13 cellular contexts compared by ENCODE assay signal in the genomic region with DNA sequence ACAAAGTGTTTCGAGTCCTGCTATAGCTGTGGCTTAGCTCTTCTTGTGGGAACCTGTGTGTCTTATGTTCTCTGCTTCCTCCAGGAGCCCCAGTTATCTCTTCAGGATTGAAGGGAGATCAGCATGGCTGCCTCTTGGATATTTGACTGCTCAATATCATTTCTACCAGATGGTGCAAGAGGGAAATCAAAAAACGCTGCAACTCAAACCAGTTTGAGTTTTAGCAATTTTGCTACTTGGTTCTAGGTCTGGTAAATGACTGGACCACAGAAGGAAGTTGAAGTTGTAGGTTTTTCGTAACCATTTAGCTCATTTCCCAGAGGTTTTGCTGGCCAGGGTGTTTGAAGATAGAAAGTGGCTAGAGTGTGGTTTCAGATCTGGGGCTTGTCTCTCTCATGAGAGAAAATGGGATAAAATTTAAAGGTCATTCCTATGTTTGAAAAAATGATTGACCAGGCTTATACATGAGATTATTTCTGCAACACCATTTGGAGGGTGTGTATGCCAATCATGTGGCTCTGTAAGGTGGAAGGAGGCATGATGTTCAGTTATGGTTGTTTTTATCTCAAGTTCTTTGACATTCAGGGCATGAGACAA.
DNase-seq lines count a peak whose midpoint lies in the region; ATAC-seq and TF ChIP-seq lines count a peak whose summit lies in the region.
"Had no signal": no experiment of that assay in that cellular context is flagged by ENCODE, and none has a peak within 500 bp of the region (broad histone marks: within the 10 kb centered on the region; RNA-seq: fewer than 3 reads in every experiment).

No MANE protein-coding gene starts in this region.

- H3K4me2 ChIP-seq in GM23248 (ENCODE audit: unreplicated experiment) (no peak overlapping the region), MM.1S (ENCODE audit: low read depth, low read length) (no peak overlapping the region)

- no peaks in the 10 kb centered on the region for H3K27me3 Mint-ChIP-seq in activated naive CD4-positive, alpha-beta T cell treated with anti-CD3 and anti-CD28 coated beads, Interleukin-2, amount 10 ng/mL, durations not matched to agents 7 days and 5 days
- H3K27me3 Mint-ChIP-seq in activated naive CD4-positive, alpha-beta T cell treated with anti-CD3 and anti-CD28 coated beads for 36 hours (ENCODE audit: low read depth): no peaks in the 10 kb centered on the region

- H3K79me2 ChIP-seq in GM23248 (ENCODE audit: insufficient read depth) (no peaks in the 10 kb centered on the region), MM.1S (ENCODE audit: low read length) (no peaks in the 10 kb centered on the region)

- H2AFZ ChIP-seq in GM23248 (no peak overlapping the region), MM.1S (ENCODE audit: low read length) (no peak overlapping the region)

- intact Hi-C loops in activated naive CD4-positive, alpha-beta T cell treated with anti-CD3 and anti-CD28 coated beads for 36 hours (cut with micrococcal nuclease): no loop called here
- intact Hi-C loops in upper lobe of right lung (cut with DNase I): no loop called here

- ATAC-seq in HG03039 (IDR thresholded peaks at IDR 0.05; ENCODE audit: unreplicated experiment) (peak; percentile 60), upper lobe of right lung (peak; percentile 53)

- H3K4me1 Mint-ChIP-seq in activated naive CD4-positive, alpha-beta T cell treated with anti-CD3 and anti-CD28 coated beads, Interleukin-2, amount 10 ng/mL, durations not matched to agents 7 days and 5 days: peaks cover 22% of the 10 kb centered on the region
- peaks cover 9% of the 10 kb centered on the region for H3K4me1 Mint-ChIP-seq in activated naive CD4-positive, alpha-beta T cell treated with anti-CD3 and anti-CD28 coated beads for 36 hours (ENCODE audit: low read depth)

- peaks cover 3% of the 10 kb centered on the region for H3K9me3 Mint-ChIP-seq in activated naive CD4-positive, alpha-beta T cell treated with anti-CD3 and anti-CD28 coated beads, Interleukin-2, amount 10 ng/mL, durations not matched to agents 7 days and 5 days
- H3K9me3 Mint-ChIP-seq in activated naive CD4-positive, alpha-beta T cell treated with anti-CD3 and anti-CD28 coated beads for 36 hours: no peaks in the 10 kb centered on the region
- H3K9me3 Mint-ChIP-seq: HFFc6 had no signal

- H3K9me3 ChIP-seq in upper lobe of right lung (no peaks in the 10 kb centered on the region), GM23248 (ENCODE audit: low read depth) (no peaks in the 10 kb centered on the region), MM.1S (replicated peaks; ENCODE audit: insufficient read depth, low read length) (no peaks in the 10 kb centered on the region)
- H3K9me3 ChIP-seq: lower lobe of right lung, SJCRH30 had no signal

- H3K9ac ChIP-seq in GM23248 (no peak overlapping the region), MM.1S (ENCODE audit: low read length) (no peak overlapping the region)

- no peak overlapping the region for H3K4me3 ChIP-seq in upper lobe of right lung
- H3K4me3 ChIP-seq in GM23248: no peak overlapping the region
- no peak overlapping the region for H3K4me3 ChIP-seq in MM.1S (ENCODE audit: low read length)
- H3K4me3 ChIP-seq: lower lobe of right lung, SJCRH30 had no signal

- WGBS in GM23248 (ENCODE audit: low coverage in 1 of 2, low lambda C conversion rate in 2 of 2, missing lambda C conversion rate in 2 of 2), 2 experiments: 85 to 92% methylated on average over 3 of the region's 3 CpGs

- no peaks in the 10 kb centered on the region for H3K27me3 ChIP-seq in upper lobe of right lung
- H3K27me3 ChIP-seq in GM23248 (replicated peaks; ENCODE audit: insufficient read depth): no peaks in the 10 kb centered on the region
- no peaks in the 10 kb centered on the region for H3K27me3 ChIP-seq in MM.1S (replicated peaks; ENCODE audit: insufficient read depth, low read length)
- H3K27me3 ChIP-seq: SJCRH30 had no signal

- H4K20me1 ChIP-seq in GM23248 (ENCODE audit: insufficient read depth): no peaks in the 10 kb centered on the region
- H4K20me1 ChIP-seq in MM.1S (ENCODE audit: insufficient read depth, low read length): no peaks in the 10 kb centered on the region

- CTCF ChIA-PET in activated naive CD4-positive, alpha-beta T cell treated with anti-CD3 and anti-CD28 coated beads, Interleukin-2, amount 10 ng/mL, durations not matched to agents 7 days and 5 days (lab: Charles Lee): no interaction called here
- CTCF ChIA-PET in activated naive CD4-positive, alpha-beta T cell treated with anti-CD3 and anti-CD28 coated beads for 36 hours (lab: Charles Lee): interaction anchor here (0.6 to 0.7 kb wide), 2 partner anchors 26 to 716 kb away, joined by 3 read pairs; no protein-coding TSS in a partner anchor

- H3K27ac Mint-ChIP-seq in activated naive CD4-positive, alpha-beta T cell treated with anti-CD3 and anti-CD28 coated beads, Interleukin-2, amount 10 ng/mL, durations not matched to agents 7 days and 5 days: peak overlapping the region; percentile 39
- no peak overlapping the region for H3K27ac Mint-ChIP-seq in activated naive CD4-positive, alpha-beta T cell treated with anti-CD3 and anti-CD28 coated beads for 36 hours
- H3K27ac Mint-ChIP-seq: HFFc6 had no signal

- H3K36me3 Mint-ChIP-seq in activated naive CD4-positive, alpha-beta T cell treated with anti-CD3 and anti-CD28 coated beads, Interleukin-2, amount 10 ng/mL, durations not matched to agents 7 days and 5 days: peaks cover 1% of the 10 kb centered on the region
- H3K36me3 Mint-ChIP-seq in activated naive CD4-positive, alpha-beta T cell treated with anti-CD3 and anti-CD28 coated beads for 36 hours (ENCODE audit: low read depth): no peaks in the 10 kb centered on the region

- no peaks in the 10 kb centered on the region for H3K9me2 ChIP-seq in GM23248 (ENCODE audit: insufficient read depth)
- no peaks in the 10 kb centered on the region for H3K9me2 ChIP-seq in MM.1S (replicated peaks; ENCODE audit: insufficient read depth, low read length)

- H3F3A ChIP-seq in GM23248 (ENCODE audit: insufficient read depth) (no peaks in the 10 kb centered on the region), MM.1S (ENCODE audit: insufficient read depth, low read length) (no peaks in the 10 kb centered on the region)

- in situ Hi-C loops in GM23248 (cut with MboI): no loop called here

- H3K4me3 Mint-ChIP-seq in activated naive CD4-positive, alpha-beta T cell treated with anti-CD3 and anti-CD28 coated beads, Interleukin-2, amount 10 ng/mL, durations not matched to agents 7 days and 5 days: no peak overlapping the region
- no peak overlapping the region for H3K4me3 Mint-ChIP-seq in activated naive CD4-positive, alpha-beta T cell treated with anti-CD3 and anti-CD28 coated beads for 36 hours
- H3K4me3 Mint-ChIP-seq: HFFc6 had no signal

- TF ChIP-seq CTCF in upper lobe of right lung (IDR thresholded peaks at IDR 0.05) (no peak), MM.1S (IDR thresholded peaks at IDR 0.05; ENCODE audit: low read length) (no peak)

- peaks cover 7% of the 10 kb centered on the region for H3K4me1 ChIP-seq in upper lobe of right lung
- no peaks in the 10 kb centered on the region for H3K4me1 ChIP-seq in GM23248 (ENCODE audit: insufficient read depth)
- H3K4me1 ChIP-seq in MM.1S (ENCODE audit: low read length): no peaks in the 10 kb centered on the region

- no peak for DNase-seq in activated naive CD4-positive, alpha-beta T cell treated with anti-CD3 and anti-CD28 coated beads, Interleukin-2, amount 10 ng/mL, durations not matched to agents 7 days and 5 days
- no peak for DNase-seq in activated naive CD4-positive, alpha-beta T cell treated with anti-CD3 and anti-CD28 coated beads for 36 hours
- DNase-seq in SIG-M5 (lab: John Stamatoyannopoulos, UW) (peak; percentile 2), upper lobe of right lung (no peak), GM23248 (no peak), AG20443 (ENCODE audit: low spot score) (no peak), MM.1S (no peak)
- DNase-seq: HFFc6; lower lobe of right lung; NCI-H146; SJCRH30; stimulated activated naive CD4-positive, alpha-beta T cell had no signal

- H3K36me3 ChIP-seq in upper lobe of right lung: no peaks in the 10 kb centered on the region
- no peaks in the 10 kb centered on the region for H3K36me3 ChIP-seq in GM23248 (ENCODE audit: low read depth)
- H3K36me3 ChIP-seq in MM.1S (replicated peaks; ENCODE audit: insufficient read depth, low read length): no peaks in the 10 kb centered on the region
- H3K36me3 ChIP-seq: lower lobe of right lung, SJCRH30 had no signal

- H3K27ac ChIP-seq in upper lobe of right lung (no peak overlapping the region), GM23248 (no peak overlapping the region), MM.1S (ENCODE audit: low read length) (no peak overlapping the region)
- H3K27ac ChIP-seq: lower lobe of right lung, SJCRH30 had no signal
